ENCODE assay signal across 14 cellular contexts in the genomic region with DNA sequence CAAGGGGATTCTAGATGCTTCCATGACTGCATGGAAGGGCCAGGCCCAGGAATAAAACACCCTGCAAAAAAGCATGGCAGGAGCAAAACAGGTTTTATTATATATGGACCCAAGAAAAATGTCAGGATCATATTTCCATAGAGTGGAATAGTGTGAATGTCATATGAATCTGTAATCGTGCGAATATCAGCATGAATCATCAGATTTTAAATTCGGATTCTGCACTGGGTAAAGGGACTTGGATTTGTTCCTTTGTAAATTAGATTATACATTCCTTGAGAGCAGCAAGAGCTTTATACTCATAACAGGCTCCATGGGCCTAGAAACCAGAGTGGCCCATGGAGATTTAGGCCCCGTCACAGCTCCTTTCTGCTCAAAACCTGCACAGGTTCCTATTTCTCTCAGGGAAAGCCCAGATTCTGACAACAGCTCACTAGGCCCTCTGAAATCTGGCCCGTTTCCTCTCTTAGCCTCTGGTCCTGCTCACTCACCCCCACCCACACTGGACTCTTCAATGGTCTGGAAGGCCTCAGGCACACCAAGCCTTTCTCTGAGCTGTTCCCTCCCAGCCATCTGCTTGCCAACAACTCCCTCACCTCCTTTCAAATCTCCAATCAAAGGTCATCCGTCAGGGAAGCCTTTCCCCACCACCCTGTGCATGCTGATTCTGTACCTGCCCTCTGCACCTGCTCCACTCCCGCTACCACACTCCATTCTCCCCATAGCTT.
DNase-seq lines count a peak whose midpoint lies in the region; ATAC-seq and TF ChIP-seq lines count a peak whose summit lies in the region.
"Had no signal": no experiment of that assay in that cellular context is flagged by ENCODE, and none has a peak within 500 bp of the region (broad histone marks: within the 10 kb centered on the region; RNA-seq: fewer than 3 reads in every experiment).

No MANE protein-coding gene starts in this region.

- H3K4me3 ChIP-seq in mammary epithelial cell (replicated peaks in 1 of 3; ENCODE audit: insufficient read depth in 1 of 3, low read depth in 2 of 3, low read length in 3 of 3) (no peak overlapping the region), ascending aorta (no peak overlapping the region), hepatocyte (no peak overlapping the region), vagina (no peak overlapping the region)
- H3K4me3 ChIP-seq: gastrocnemius medialis, SJCRH30 had no signal

- no peaks in the 10 kb centered on the region for H4K20me1 ChIP-seq in mammary epithelial cell (ENCODE audit: insufficient read depth, low read length)
- no peaks in the 10 kb centered on the region for H4K20me1 ChIP-seq in hepatocyte (ENCODE audit: insufficient read depth, poor library complexity, severe bottlenecking)

- dilution Hi-C loops in mammary epithelial cell (cut with HindIII; ENCODE audit: low sequenced_read_pairs), result no loop called here

- TF ChIP-seq CTCF in MCF 10A (IDR thresholded peaks at IDR 0.05; ENCODE audit: unreplicated experiment) (no peak), mammary epithelial cell (conservative IDR thresholded peaks at IDR 0.05 in 1 of 2, IDR thresholded peaks at IDR 0.05 in 1 of 2; ENCODE audit: extremely low read depth in 1 of 2, insufficient read depth in 1 of 2, low read depth in 1 of 2, low read length in 2 of 2) (no peak), ascending aorta (IDR thresholded peaks at IDR 0.05) (no peak), hepatocyte (IDR thresholded peaks at IDR 0.05; ENCODE audit: poor library complexity) (no peak), vagina (IDR thresholded peaks at IDR 0.05) (no peak)

- intact Hi-C loops in MCF 10A (cut with micrococcal nuclease), result no loop called here
- intact Hi-C loops in mammary epithelial cell (cut with micrococcal nuclease), result no loop called here
- intact Hi-C loops in ascending aorta (cut with DNase I), result loop anchor here (2.0 to 5.0 kb wide), 2 partner anchors 13 to 134 kb away; no protein-coding TSS in a partner anchor
- intact Hi-C loops in vagina (cut with DNase I), result no loop called here

- no peak for DNase-seq in MCF 10A (ENCODE audit: unreplicated experiment)
- no peak for DNase-seq in mammary epithelial cell
- DNase-seq in ascending aorta (ENCODE audit: low spot score in 2 of 2), result no peak
- no peak for DNase-seq in hepatocyte (ENCODE audit: low spot score)
- DNase-seq in vagina (ENCODE audit: extremely low spot score in 2 of 2), result no peak
- DNase-seq in GM03348 (ENCODE audit: low spot score), result no peak
- DNase-seq in DMS 273 treated with DMSO at 0.1 percent for 48 hours (lab: John Stamatoyannopoulos, UW), result no peak
- DNase-seq: activated CD4-positive, CD25-positive, alpha-beta regulatory T cell treated with anti-CD3 and anti-CD28 coated beads, Interleukin-2, amount 50 U/mL, for 72 hours; gastrocnemius medialis; NCI-H1436; SJCRH30; stimulated activated CD4-positive, alpha-beta T cell treated with anti-CD3 and anti-CD28 coated beads, Interleukin-12 subunit alpha, Interleukin-12 subunit beta, amount 100 ng/mL, for 4 hours had no signal

- H3K79me2 ChIP-seq in mammary epithelial cell (ENCODE audit: insufficient read depth, low read length) (no peaks in the 10 kb centered on the region), hepatocyte (no peaks in the 10 kb centered on the region)

- no peak overlapping the region for H2AFZ ChIP-seq in mammary epithelial cell (ENCODE audit: low read depth, low read length)
- H2AFZ ChIP-seq in hepatocyte, result no peak overlapping the region

- H3K36me3 ChIP-seq in mammary epithelial cell (ENCODE audit: insufficient read depth, low read length) (no peaks in the 10 kb centered on the region), ascending aorta (peaks cover 28 to 52% of the 10 kb centered on the region in 2 donors), hepatocyte (replicated peaks; ENCODE audit: insufficient read depth, low read depth) (no peaks in the 10 kb centered on the region), vagina (peaks cover 0 to 9% of the 10 kb centered on the region in 2 donors)
- H3K36me3 ChIP-seq: gastrocnemius medialis, SJCRH30 had no signal

- no peak overlapping the region for H3K9ac ChIP-seq in mammary epithelial cell (ENCODE audit: insufficient read depth, low read length)

- H3K27ac ChIP-seq in mammary epithelial cell (ENCODE audit: insufficient read depth, low read depth, low read length) (no peak overlapping the region), ascending aorta (peak overlapping the region; percentile 96 to 98), hepatocyte (peak overlapping the region; percentile 73), vagina (peak overlapping the region; percentile 95)
- H3K27ac ChIP-seq: SJCRH30 had no signal

- TF ChIP-seq POLR2A in vagina (IDR thresholded peaks at IDR 0.05), result no peak

- WGBS in mammary epithelial cell (ENCODE audit: low coverage, missing lambda C conversion rate), result 93% methylated on average over 7 of the region's 7 CpGs
- WGBS in hepatocyte (ENCODE audit: low lambda C conversion rate, missing lambda C conversion rate), result 94% methylated on average over 7 of the region's 7 CpGs

- in situ Hi-C loops in mammary epithelial cell (cut with MboI; ENCODE audit: low sequenced_read_pairs in 2 of 2), result no loop called here

- no peak for ATAC-seq in GM19463 (IDR thresholded peaks at IDR 0.05; ENCODE audit: unreplicated experiment)

- CTCF ChIA-PET in MCF 10A (lab: Yijun Ruan, JAX), result interaction anchor here (0.6 to 1.6 kb wide), 3 partner anchors 100 to 441 kb away, joined by 3 to 6 read pairs (median 4); no protein-coding TSS in a partner anchor
- CTCF ChIA-PET in mammary epithelial cell (lab: Charles Lee; ENCODE audit: low non-redundant PET), result no interaction called here

- H3K4me1 ChIP-seq in mammary epithelial cell (ENCODE audit: insufficient read depth, low read length) (peaks cover 27% of the 10 kb centered on the region), ascending aorta (peaks cover 18 to 56% of the 10 kb centered on the region in 2 donors), hepatocyte (ENCODE audit: insufficient read depth) (no peaks in the 10 kb centered on the region), vagina (peaks cover 22% of the 10 kb centered on the region)
- H3K4me1 ChIP-seq: SJCRH30 had no signal

- no peaks in the 10 kb centered on the region for H3K27me3 Mint-ChIP-seq in MCF 10A (ENCODE audit: insufficient read depth, unreplicated experiment)

- no peaks in the 10 kb centered on the region for H3K27me3 ChIP-seq in mammary epithelial cell (ENCODE audit: insufficient read depth, low read length)
- no peaks in the 10 kb centered on the region for H3K27me3 ChIP-seq in ascending aorta
- no peaks in the 10 kb centered on the region for H3K27me3 ChIP-seq in hepatocyte
- no peaks in the 10 kb centered on the region for H3K27me3 ChIP-seq in vagina
- H3K27me3 ChIP-seq: gastrocnemius medialis, SJCRH30 had no signal

- H3K4me3 Mint-ChIP-seq in MCF 10A (ENCODE audit: unreplicated experiment), result no peak overlapping the region
- H3K4me3 Mint-ChIP-seq: B cell had no signal

- BruUV-seq in MCF 10A (replicated peaks; lab: Mats Ljungman, UMichigan) (no TSS peak), mammary epithelial cell (replicated peaks; lab: Mats Ljungman, UMichigan) (no TSS peak)

- no peaks in the 10 kb centered on the region for H3K9me2 ChIP-seq in hepatocyte (replicated peaks; ENCODE audit: insufficient read depth)

- H3K4me1 Mint-ChIP-seq in MCF 10A (ENCODE audit: insufficient read depth, unreplicated experiment), result peaks cover 24% of the 10 kb centered on the region

- H3K9me3 ChIP-seq in mammary epithelial cell (replicated peaks; ENCODE audit: insufficient read depth, low read length) (peaks cover 5% of the 10 kb centered on the region), ascending aorta (no peaks in the 10 kb centered on the region), hepatocyte (ENCODE audit: low read depth) (no peaks in the 10 kb centered on the region), vagina (no peaks in the 10 kb centered on the region)
- H3K9me3 ChIP-seq: gastrocnemius medialis, SJCRH30 had no signal

- H3K4me2 ChIP-seq in mammary epithelial cell (ENCODE audit: insufficient read depth, low read depth, low read length) (no peak overlapping the region), hepatocyte (no peak overlapping the region)

- H3K36me3 Mint-ChIP-seq in MCF 10A (ENCODE audit: insufficient read depth, unreplicated experiment), result no peaks in the 10 kb centered on the region

- no peaks in the 10 kb centered on the region for H3K9me3 Mint-ChIP-seq in MCF 10A (ENCODE audit: unreplicated experiment)

- peak overlapping the region; percentile 81 for H3K27ac Mint-ChIP-seq in MCF 10A (ENCODE audit: low read depth, unreplicated experiment)
- H3K27ac Mint-ChIP-seq: B cell had no signal

- POLR2A ChIA-PET in MCF 10A (lab: Yijun Ruan, JAX), result interaction anchor here (0.6 to 1.7 kb wide), 4 partner anchors 10 to 59 kb away, joined by 3 to 10 read pairs (median 3); no protein-coding TSS in a partner anchor
